9 cellular contexts compared by ENCODE assay signal in the genomic region with DNA sequence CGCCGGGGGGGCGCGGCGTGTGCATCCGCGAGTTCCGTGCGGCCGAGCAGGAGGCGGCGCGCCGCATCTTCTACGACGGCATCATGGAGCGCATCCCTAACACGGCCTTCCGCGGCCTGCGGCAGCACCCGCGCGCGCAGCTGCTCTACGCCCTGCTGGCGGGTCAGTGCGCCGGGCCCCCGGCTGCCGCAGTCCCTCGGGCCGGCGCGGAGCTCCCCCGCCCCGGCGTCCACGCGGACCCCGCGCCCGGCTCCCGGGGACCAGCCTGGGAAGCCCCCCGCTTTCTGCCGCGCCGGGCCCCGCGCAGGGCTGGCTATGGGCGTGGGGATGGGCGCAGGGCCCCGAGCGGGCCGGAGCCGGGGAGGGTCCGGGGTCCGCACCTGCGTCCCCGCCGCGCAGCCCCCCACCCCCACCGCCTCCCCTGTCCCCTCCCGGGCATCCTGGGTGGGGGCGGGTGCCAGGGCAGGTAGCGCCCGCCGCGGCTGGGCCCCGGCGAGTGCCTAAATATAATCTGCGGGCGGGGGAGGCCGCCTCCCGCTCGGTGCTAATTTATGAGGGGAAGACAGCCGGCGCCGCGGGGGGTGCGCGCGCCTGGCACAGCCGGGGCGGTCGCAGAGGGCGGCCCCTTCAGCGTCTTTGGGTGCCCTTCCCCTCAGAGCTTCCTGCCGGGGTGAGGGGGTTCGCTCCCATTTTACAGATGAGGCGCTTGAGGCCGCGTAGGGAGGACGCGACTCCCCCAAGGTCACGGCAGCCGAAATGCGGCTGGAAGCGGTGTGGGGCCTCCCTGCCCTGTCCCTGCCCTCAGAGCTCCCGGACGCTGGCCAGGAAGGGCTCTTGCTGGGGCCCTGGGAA. TPM values are rescaled to one million over a fixed set of nuclear protein-coding genes. Genes with fewer than 3 reads are reported as not detected.
DNase-seq lines count a peak whose midpoint lies in the region; ATAC-seq and TF ChIP-seq lines count a peak whose summit lies in the region.
"Had no signal": no experiment of that assay in that cellular context is flagged by ENCODE, and none has a peak within 500 bp of the region (broad histone marks: within the 10 kb centered on the region; RNA-seq: fewer than 3 reads in every experiment).

No MANE protein-coding gene starts in this region.

- H3K4me2 ChIP-seq in trophoblast cell (ENCODE audit: low read length) (peak overlapping the region; percentile 71), Karpas-422 (ENCODE audit: low read depth, low read length, poor library complexity, severe bottlenecking) (no peak overlapping the region)

- no peak overlapping the region for H2BK12ac ChIP-seq in trophoblast cell (ENCODE audit: low read length)

- H3K4me3 ChIP-seq in coronary artery (peak overlapping the region; percentile 75), trophoblast cell (ENCODE audit: low read depth, low read length) (no peak overlapping the region), Karpas-422 (ENCODE audit: low read length) (no peak overlapping the region)
- H3K4me3 ChIP-seq: colonic mucosa had no signal

- no peak overlapping the region for H4K8ac ChIP-seq in trophoblast cell (ENCODE audit: low read depth, low read length)

- H4K20me1 ChIP-seq in Karpas-422 (ENCODE audit: insufficient read depth, low read depth, low read length), result no peaks in the 10 kb centered on the region

- in situ Hi-C loops in KBM-7 (cut with MboI; ENCODE audit: low pct_unique_long_range_greater_than_20kb, low sequenced_read_pairs), result no loop called here

- H3K9ac ChIP-seq in trophoblast cell (ENCODE audit: low read length), result no peak overlapping the region
- H3K9ac ChIP-seq in Karpas-422 (ENCODE audit: low read length), result no peak overlapping the region

- H3K79me1 ChIP-seq in trophoblast cell (ENCODE audit: low read length), result no peaks in the 10 kb centered on the region

- TF ChIP-seq CTCF in coronary artery (IDR thresholded peaks at IDR 0.05), result no peak

- no peak overlapping the region for H2BK120ac ChIP-seq in trophoblast cell (ENCODE audit: insufficient read depth, low read length, poor library complexity)

- H3K27ac ChIP-seq in coronary artery, result no peak overlapping the region
- no peak overlapping the region for H3K27ac ChIP-seq in trophoblast cell (ENCODE audit: low read depth, low read length)
- H3K27ac ChIP-seq in Karpas-422 (ENCODE audit: low read length), result no peak overlapping the region
- H3K27ac ChIP-seq: colonic mucosa had no signal

- no peak overlapping the region for H2AFZ ChIP-seq in trophoblast cell (ENCODE audit: insufficient read depth, low read length, poor library complexity)
- H2AFZ ChIP-seq in Karpas-422 (ENCODE audit: low read length), result no peak overlapping the region

- H3K9me2 ChIP-seq in Karpas-422 (replicated peaks; ENCODE audit: insufficient read depth, low read length), result no peaks in the 10 kb centered on the region

- no peak overlapping the region for H4K91ac ChIP-seq in trophoblast cell (ENCODE audit: low read depth, low read length)

- H2AK5ac ChIP-seq in trophoblast cell (ENCODE audit: low read length), result no peak overlapping the region

- no CpG with 5 or more reads among the region's 101 CpGs for WGBS in trophoblast cell (ENCODE audit: extremely low coverage, insufficient coverage, insufficient read length)

- no peak overlapping the region for H3K14ac ChIP-seq in trophoblast cell (ENCODE audit: low read length)

- H3K27me3 ChIP-seq in trophoblast cell (ENCODE audit: insufficient read depth, low read length), result peaks cover 43% of the 10 kb centered on the region
- no peaks in the 10 kb centered on the region for H3K27me3 ChIP-seq in Karpas-422 (ENCODE audit: low read length)

- H3K23ac ChIP-seq in trophoblast cell (ENCODE audit: low read length), result no peak overlapping the region

- ATAC-seq in HG03520 (IDR thresholded peaks at IDR 0.05; ENCODE audit: unreplicated experiment) (no peak), GM19467 (IDR thresholded peaks at IDR 0.05; ENCODE audit: unreplicated experiment) (no peak)

- no peaks in the 10 kb centered on the region for H3K79me2 ChIP-seq in trophoblast cell (ENCODE audit: control insufficient read depth, insufficient read depth, low read length, poor library complexity)
- H3K79me2 ChIP-seq in Karpas-422 (ENCODE audit: low read length), result no peaks in the 10 kb centered on the region

- no peak overlapping the region for H3K18ac ChIP-seq in trophoblast cell (ENCODE audit: low read length)

- H3K36me3 ChIP-seq in trophoblast cell (ENCODE audit: control insufficient read depth in 1 of 2, insufficient read depth in 2 of 2, low read length in 2 of 2) (no peaks in the 10 kb centered on the region), Karpas-422 (ENCODE audit: insufficient read depth, low read length) (no peaks in the 10 kb centered on the region)
- H3K36me3 ChIP-seq: colonic mucosa had no signal

- no peak overlapping the region for H2BK5ac ChIP-seq in trophoblast cell (ENCODE audit: low read depth, low read length, poor library complexity)

- DNase-seq in NCI-H2081 (lab: John Stamatoyannopoulos, UW) (peak; percentile 56 to 76), NCI-H2081 treated with DMSO at 0.1 percent for 48 hours (lab: John Stamatoyannopoulos, UW) (no peak), KBM-7 (peak; percentile 49), coronary artery (ENCODE audit: low spot score) (no peak), trophoblast cell (peak in 1 of 2 donors; percentile 8), Karpas-422 (no peak)
- DNase-seq: colonic mucosa had no signal

- H3K4ac ChIP-seq in trophoblast cell (ENCODE audit: low read depth, low read length), result no peak overlapping the region

- H3K9me3 ChIP-seq in trophoblast cell (ENCODE audit: insufficient read depth, low read depth, low read length), result peaks cover 7% of the 10 kb centered on the region
- no peaks in the 10 kb centered on the region for H3K9me3 ChIP-seq in Karpas-422 (ENCODE audit: low read length)
- H3K9me3 ChIP-seq: colonic mucosa had no signal

- H4K12ac ChIP-seq in trophoblast cell (ENCODE audit: low read depth, low read length), result no peak overlapping the region

- H3K4me1 ChIP-seq in trophoblast cell (ENCODE audit: control insufficient read depth in 1 of 2, insufficient read depth in 2 of 2, low read length in 2 of 2), result peaks cover 3 to 5% of the 10 kb centered on the region in 2 experiments
- H3K4me1 ChIP-seq in Karpas-422 (ENCODE audit: low read length), result no peaks in the 10 kb centered on the region

RNA-seq across cellular contexts. Expression of a gene that starts 0.8 kb away (rescaled TPM):
- 0.30 and 0.35 TPM in 2 replicates for polyA plus RNA-seq in trophoblast cell (2013)
- not detected in 2 replicates for total RNA-seq in Karpas-422 (2014; rRNA removed; shearing (Covaris generic); ENCODE audit: low replicate concordance)

RNA-seq across cellular contexts. Expression of a gene that starts 51.2 kb away (rescaled TPM):
- polyA plus RNA-seq in trophoblast cell (2013), result 27.2 and 27.8 TPM in 2 replicates
- 22.6 and 44.6 TPM in 2 replicates for total RNA-seq in Karpas-422 (2014; rRNA removed; shearing (Covaris generic); ENCODE audit: low replicate concordance)

Comparison
In these comparisons a context has a peak if more than half of its experiments do, and no peak if none do; other contexts are left out.
1. DNase-seq: peak in NCI-H2081 (2 of 2) and KBM-7 (single experiment); none in NCI-H2081 treated with DMSO at 0.1 percent for 48 hours (single experiment), coronary artery (single experiment) and Karpas-422 (single experiment).